8 cellular contexts compared by ENCODE assay signal in genomic region chr7:65509368-65510186, GRCh38.
A peak's percentile ranks its signal among the peaks of the same experiment; 100 is the strongest.
DNase-seq lines count a peak whose midpoint lies in the region.

No MANE protein-coding gene starts in this region.

- H3K9me3 ChIP-seq in iPS-18c (ENCODE audit: control insufficient read depth, insufficient read depth, low read length) (no peaks in the 10 kb centered on the region), subcutaneous abdominal adipose tissue (ENCODE audit: control insufficient read depth in 5 of 5, low read length in 5 of 5) (no peaks in the 10 kb centered on the region)

- no peaks in the 10 kb centered on the region for H3K36me3 Mint-ChIP-seq in activated CD4-positive, alpha-beta T cell treated with anti-CD3 and anti-CD28 coated beads, Interleukin-2, amount 10 ng/mL, durations not matched to agents 7 days and 5 days (ENCODE audit: low read depth)

- peaks cover 0 to 10% (median 0%) of the 10 kb centered on the region in 5 donors for H3K27me3 ChIP-seq in subcutaneous abdominal adipose tissue (ENCODE audit: control insufficient read depth in 5 of 5, insufficient read depth in 4 of 5, low read length in 5 of 5)

- H3K36me3 ChIP-seq in subcutaneous abdominal adipose tissue (ENCODE audit: control insufficient read depth in 5 of 5, insufficient read depth in 5 of 5, low read length in 5 of 5): no peaks in the 10 kb centered on the region

- peaks cover 0 to 10% (median 7%) of the 10 kb centered on the region in 5 donors for H3K4me1 ChIP-seq in subcutaneous abdominal adipose tissue (ENCODE audit: control insufficient read depth in 5 of 5, insufficient read depth in 5 of 5, low read length in 5 of 5)

- peak overlapping the region in 3 of 5 donors; percentile 16 to 62 (median 39) for H3K9ac ChIP-seq in subcutaneous abdominal adipose tissue (ENCODE audit: low read length in 5 of 5)

- CTCF ChIA-PET in activated CD4-positive, alpha-beta T cell treated with anti-CD3 and anti-CD28 coated beads, Interleukin-2, amount 10 ng/mL, durations not matched to agents 7 days and 5 days (lab: Charles Lee): no interaction called here

- no peak overlapping the region for H3K27ac Mint-ChIP-seq in activated CD4-positive, alpha-beta T cell treated with anti-CD3 and anti-CD28 coated beads, Interleukin-2, amount 10 ng/mL, durations not matched to agents 7 days and 5 days

- H3K4me3 ChIP-seq in iPS-18c (ENCODE audit: insufficient read depth, low read depth, low read length) (peak overlapping the region; percentile 50), subcutaneous abdominal adipose tissue (ENCODE audit: low read depth in 1 of 5, low read length in 5 of 5) (peak overlapping the region in 3 of 5 donors; percentile 50 to 67 (median 57))

- no peak for DNase-seq in activated CD4-positive, alpha-beta T cell treated with anti-CD3 and anti-CD28 coated beads, Interleukin-2, amount 10 ng/mL, durations not matched to agents 7 days and 5 days
- no peak for DNase-seq in activated CD4-positive, alpha-beta T cell treated with anti-CD3 and anti-CD28 coated beads, Interleukin-2, amount 50 U/mL, for 1 hour
- DNase-seq in activated CD8-positive, alpha-beta memory T cell treated with anti-CD3 and anti-CD28 coated beads, Interleukin-2, amount 50 U/mL, for 4 hours: peak; percentile 11
- DNase-seq in middle frontal gyrus (ENCODE audit: extremely low spot score, low spot score) (no peak), mucosa of gallbladder (ENCODE audit: low spot score) (no peak), A172 (ENCODE audit: low spot score) (no peak)

- peaks cover 4% of the 10 kb centered on the region for H3K4me1 Mint-ChIP-seq in activated CD4-positive, alpha-beta T cell treated with anti-CD3 and anti-CD28 coated beads, Interleukin-2, amount 10 ng/mL, durations not matched to agents 7 days and 5 days

- H3K4me3 Mint-ChIP-seq in activated CD4-positive, alpha-beta T cell treated with anti-CD3 and anti-CD28 coated beads, Interleukin-2, amount 10 ng/mL, durations not matched to agents 7 days and 5 days: peak overlapping the region; percentile 20

- POLR2A ChIA-PET in activated CD4-positive, alpha-beta T cell treated with anti-CD3 and anti-CD28 coated beads, Interleukin-2, amount 10 ng/mL, durations not matched to agents 7 days and 5 days (lab: Charles Lee): no interaction called here

- H3K27me3 Mint-ChIP-seq in activated CD4-positive, alpha-beta T cell treated with anti-CD3 and anti-CD28 coated beads, Interleukin-2, amount 10 ng/mL, durations not matched to agents 7 days and 5 days: peaks cover 21% of the 10 kb centered on the region

- no peaks in the 10 kb centered on the region for H3K9me3 Mint-ChIP-seq in activated CD4-positive, alpha-beta T cell treated with anti-CD3 and anti-CD28 coated beads, Interleukin-2, amount 10 ng/mL, durations not matched to agents 7 days and 5 days

- H3K27ac ChIP-seq in subcutaneous abdominal adipose tissue (ENCODE audit: low read depth, low read length): no peak overlapping the region
